ENCODE assay signal across 23 cellular contexts in the genomic region with DNA sequence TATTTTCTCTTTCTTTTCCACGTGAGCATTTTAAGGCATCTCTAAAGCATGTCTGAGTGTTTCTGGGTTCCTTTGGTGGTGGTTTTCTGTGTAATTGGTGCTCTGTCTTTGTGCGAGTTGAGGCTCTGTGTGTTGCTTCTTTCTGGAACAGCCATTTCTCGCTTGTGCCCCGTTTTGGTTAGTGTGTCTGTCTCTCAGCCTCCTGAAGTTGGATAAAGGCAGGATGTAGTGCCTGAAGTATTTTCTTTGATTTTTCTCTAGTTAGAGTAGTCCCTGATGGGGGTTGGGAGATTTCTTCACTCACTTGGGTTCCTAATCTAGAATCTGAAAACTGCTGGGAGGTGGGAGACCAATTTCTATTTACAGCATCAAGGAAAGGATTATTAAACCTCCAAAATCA.
DNase-seq lines count a peak whose midpoint lies in the region; ATAC-seq, FAIRE-seq and TF ChIP-seq lines count a peak whose summit lies in the region.
"Had no signal": no experiment of that assay in that cellular context is flagged by ENCODE, and none has a peak within 500 bp of the region (broad histone marks: within the 10 kb centered on the region; RNA-seq: fewer than 3 reads in every experiment).

No MANE protein-coding gene starts in this region.

- POLR2A ChIA-PET in H1 (lab: Charles Lee; ENCODE audit: partially characterized antibody): interaction anchor here (0.6 to 2.4 kb wide), 2 partner anchors 10 to 29 kb away, joined by 3 to 15 read pairs; no protein-coding TSS in a partner anchor

- no peak overlapping the region for H3K14ac ChIP-seq in H1 (ENCODE audit: insufficient read length)

- no peaks in the 10 kb centered on the region for H3K79me2 ChIP-seq in H1 (ENCODE audit: control insufficient read depth in 1 of 2, insufficient read depth in 2 of 2, low read length in 2 of 2)

- CTCF ChIA-PET in H1 (lab: Charles Lee; ENCODE audit: partially characterized antibody): no interaction called here

- H2BK5ac ChIP-seq in H1 (ENCODE audit: low read depth, low read length): no peak overlapping the region

- FAIRE-seq in H1 (lab: Jason Lieb, UNC) (no peak), RCC 7860 (lab: Jason Lieb, UNC) (no peak)
- FAIRE-seq: pancreas, TTC549 had no signal

- 0 out of 2 replicates have a peak overlapping the region, but pooled peaks have one; percentile 26 for H2AFZ ChIP-seq in H1 (ENCODE audit: low read length)

- H4K8ac ChIP-seq in H1 (ENCODE audit: extremely low read depth, insufficient read depth, low read length): no peak overlapping the region

- H3K27ac Mint-ChIP-seq in nephron: peak overlapping the region; percentile 52 to 91 (median 76)
- H3K27ac Mint-ChIP-seq: activated CD4-positive, alpha-beta T cell treated with anti-CD3 and anti-CD28 coated beads, Interleukin-2, amount 10 ng/mL, durations not matched to agents 7 days and 5 days; IgD-negative memory B cell had no signal

- no peak overlapping the region for H4K91ac ChIP-seq in H1 (replicated peaks; ENCODE audit: insufficient read length, low read length)

- H3K4me3 ChIP-seq in left ventricle myocardium inferior (peak overlapping the region; percentile 53), H1 (ENCODE audit: extremely low read depth in 1 of 4, insufficient read depth in 2 of 4, low read depth in 3 of 4, low read length in 4 of 4) (peak overlapping the region in 1 of 4 experiments; percentile 43; a peak in 1 of 8 replicates)
- H3K4me3 ChIP-seq: pancreas had no signal

- TF ChIP-seq POLR2A in H1 (IDR thresholded peaks at IDR 0.05; ENCODE audit: control extremely low read depth in 1 of 2, low read depth in 2 of 2, low read length in 2 of 2): no peak

- H3K27me3 ChIP-seq in left ventricle myocardium inferior (ENCODE audit: low read depth) (no peaks in the 10 kb centered on the region), H1 (replicated peaks in 1 of 4; ENCODE audit: control insufficient read depth in 3 of 4, extremely low read depth in 1 of 4, insufficient read depth in 3 of 4, low read length in 3 of 4) (no peaks in the 10 kb centered on the region; a peak in 1 of 7 replicates)
- H3K27me3 ChIP-seq: esophagus muscularis mucosa, pancreas, sigmoid colon, upper lobe of left lung had no signal

- peaks cover 14% of the 10 kb centered on the region for H3K4me1 ChIP-seq in left ventricle myocardium inferior
- H3K4me1 ChIP-seq in H1 (replicated peaks in 1 of 4; ENCODE audit: control insufficient read depth in 3 of 4, insufficient read depth in 4 of 4, low read length in 3 of 4): peaks cover 9 to 30% (median 21%) of the 10 kb centered on the region in 4 experiments
- H3K4me1 ChIP-seq: pancreas, upper lobe of left lung had no signal

- peaks cover 16% of the 10 kb centered on the region for H3K4me1 Mint-ChIP-seq in nephron
- H3K4me1 Mint-ChIP-seq: IgD-negative memory B cell had no signal

- H3K4me2 ChIP-seq in H1 (ENCODE audit: insufficient read depth in 1 of 2, low read depth in 2 of 2, low read length in 2 of 2): peak overlapping the region in 1 of 2 experiments; percentile 80; a peak in 2 of 4 replicates

- H3K23ac ChIP-seq in H1 (ENCODE audit: insufficient read length): no peak overlapping the region

- TF ChIP-seq CTCF in left ventricle myocardium inferior (IDR thresholded peaks at IDR 0.05; ENCODE audit: borderline replicate concordance) (no peak), H1 (IDR thresholded peaks at IDR 0.05; ENCODE audit: control extremely low read depth in 1 of 3, insufficient read depth in 1 of 3, low read depth in 1 of 3, low read length in 3 of 3) (no peak), nephron (IDR thresholded peaks at IDR 0.05; ENCODE audit: unreplicated experiment in 3 of 3) (no peak)

- no peaks in the 10 kb centered on the region for H3K36me3 Mint-ChIP-seq in nephron (ENCODE audit: low read depth)

- H2BK15ac ChIP-seq in H1 (ENCODE audit: low read length): no peak overlapping the region

- peak overlapping the region; percentile 4 to 55 (median 44) for H3K4me3 Mint-ChIP-seq in nephron
- H3K4me3 Mint-ChIP-seq: activated CD4-positive, alpha-beta T cell treated with anti-CD3 and anti-CD28 coated beads, Interleukin-2, amount 10 ng/mL, durations not matched to agents 7 days and 5 days; IgD-negative memory B cell had no signal

- H2BK120ac ChIP-seq in H1 (replicated peaks; ENCODE audit: low read depth, low read length): no peak overlapping the region

- WGBS in H1 (ENCODE audit: extremely low coverage in 1 of 2, insufficient coverage in 1 of 2, insufficient read length in 1 of 2, insufficient replicate concordance in 2 of 2, low coverage in 1 of 2, low lambda C conversion rate in 2 of 2, missing lambda C conversion rate in 1 of 2), 2 experiments: 55% methylated on average over 4 of the region's 4 CpGs; no CpG with 5 or more reads in 1 of the 2 experiments

- TF ChIP-seq RAD21 in H1 (IDR thresholded peaks at IDR 0.05 in 1 of 2, conservative IDR thresholded peaks at IDR 0.05 in 1 of 2; ENCODE audit: low read depth in 2 of 2, low read length in 2 of 2): no peak

- no peak overlapping the region for H3K4ac ChIP-seq in H1 (replicated peaks; ENCODE audit: insufficient read length, low read depth, low read length)

- intact Hi-C loops in left ventricle myocardium inferior (cut with micrococcal nuclease): no loop called here
- intact Hi-C loops in left cardiac atrium (cut with DNase I): no loop called here

- no peaks in the 10 kb centered on the region for H3K9me3 Mint-ChIP-seq in nephron
- H3K9me3 Mint-ChIP-seq: activated CD4-positive, alpha-beta T cell treated with anti-CD3 and anti-CD28 coated beads, Interleukin-2, amount 10 ng/mL, durations not matched to agents 7 days and 5 days; IgD-negative memory B cell had no signal

- H3K79me1 ChIP-seq in H1 (ENCODE audit: low read depth, low read length): no peaks in the 10 kb centered on the region

- H4K20me1 ChIP-seq in H1 (replicated peaks in 1 of 2; ENCODE audit: control insufficient read depth in 1 of 2, insufficient read depth in 2 of 2, low read length in 2 of 2): no peaks in the 10 kb centered on the region

- no peak overlapping the region for H2AK5ac ChIP-seq in H1 (ENCODE audit: low read depth, low read length)

- H3K23me2 ChIP-seq in H1 (ENCODE audit: low read depth, low read length): no peaks in the 10 kb centered on the region; the same call in 1 of the 2 replicates

- peak overlapping the region in 1 of 4 experiments; percentile 13; a peak in 1 of 7 replicates for H3K9ac ChIP-seq in H1 (replicated peaks in 1 of 4; ENCODE audit: extremely low read depth in 1 of 4, low read depth in 3 of 4, low read length in 3 of 4)

- 0 out of 2 replicates have a peak overlapping the region, but pooled peaks have one; percentile 6 for H2BK20ac ChIP-seq in H1 (ENCODE audit: low read length)

- no peak overlapping the region for H3K56ac ChIP-seq in H1 (replicated peaks; ENCODE audit: insufficient read length, low read depth, low read length)

- peaks cover 9% of the 10 kb centered on the region for H3K27me3 Mint-ChIP-seq in nephron (ENCODE audit: low read depth)
- H3K27me3 Mint-ChIP-seq: activated CD4-positive, alpha-beta T cell treated with anti-CD3 and anti-CD28 coated beads, Interleukin-2, amount 10 ng/mL, durations not matched to agents 7 days and 5 days; IgD-negative memory B cell had no signal

- H3K27ac ChIP-seq in left ventricle myocardium inferior (replicated peaks): no peak overlapping the region
- H3K27ac ChIP-seq in H1 (ENCODE audit: low read depth, low read length): no peak overlapping the region
- H3K27ac ChIP-seq: esophagus muscularis mucosa, pancreas, upper lobe of left lung had no signal

- ATAC-seq in left cardiac atrium: no peak

- H3K18ac ChIP-seq in H1 (ENCODE audit: extremely low read depth, low read length): no peak overlapping the region; the same call in 1 of the 2 replicates

- H3K9me3 ChIP-seq in left ventricle myocardium inferior (replicated peaks) (no peaks in the 10 kb centered on the region), H1 (ENCODE audit: insufficient read depth in 2 of 2, low read depth in 1 of 2, low read length in 1 of 2) (no peaks in the 10 kb centered on the region)
- H3K9me3 ChIP-seq: esophagus muscularis mucosa, pancreas, sigmoid colon, upper lobe of left lung had no signal

- no peak overlapping the region for H2BK12ac ChIP-seq in H1 (ENCODE audit: low read depth, low read length)

- no peaks in the 10 kb centered on the region for H3K36me3 ChIP-seq in left ventricle myocardium inferior
- H3K36me3 ChIP-seq in H1 (ENCODE audit: control insufficient read depth in 2 of 4, insufficient read depth in 4 of 4, low read length in 3 of 4): no peaks in the 10 kb centered on the region
- H3K36me3 ChIP-seq: esophagus muscularis mucosa, pancreas, sigmoid colon, upper lobe of left lung had no signal

- no peak for TF ChIP-seq EP300 in H1 (IDR thresholded peaks at IDR 0.05; ENCODE audit: borderline replicate concordance in 1 of 2, low read depth in 2 of 2, low read length in 2 of 2)

- no peak for DNase-seq in left ventricle myocardium inferior
- DNase-seq in left cardiac atrium: no peak
- DNase-seq in H1 (ENCODE audit: low read depth in 1 of 2, low spot score in 2 of 2): no peak
- no peak for DNase-seq in NCI-H1417 treated with DMSO at 0.1 percent for 48 hours (lab: John Stamatoyannopoulos, UW)
- DNase-seq in RCC 7860 (ENCODE audit: low spot score): no peak
- no peak for DNase-seq in NAMALWA (ENCODE audit: low spot score)
- DNase-seq in stimulated activated CD4-positive, alpha-beta T cell treated with anti-CD3 and anti-CD28 coated beads, Interleukin-4, amount 100 ng/mL, for 1 hour: no peak
- DNase-seq: 8988T; activated CD4-positive, alpha-beta T cell treated with anti-CD3 and anti-CD28 coated beads, Interleukin-2, amount 10 ng/mL, durations not matched to agents 7 days and 5 days; activated CD8-positive, alpha-beta memory T cell treated with anti-CD3 and anti-CD28 coated beads, Interleukin-2, amount 50 U/mL, for 4 hours; Calu3; effector CD4-positive, alpha-beta T cell; HCEC 1CT; MV-4-11; NCI-H2029 treated with DMSO at 0.1 percent for 48 hours; pancreas; sigmoid colon; stimulated activated naive CD4-positive, alpha-beta T cell treated with Interleukin-2 at 50 U/mL for 16 hours; upper lobe of left lung had no signal

- H4K5ac ChIP-seq in H1 (ENCODE audit: insufficient read length, low read depth, low read length): no peak overlapping the region

TF ChIP-seq in H1, 55 proteins besides CTCF, POLR2A, EP300 and RAD21 (continues in another document):
- TF ChIP-seq SIX5 (IDR thresholded peaks at IDR 0.05; ENCODE audit: low read depth, low read length) (no peak), KDM5A (IDR thresholded peaks at IDR 0.05; ENCODE audit: low read length) (no peak), SP4 (IDR thresholded peaks at IDR 0.05; ENCODE audit: low read length) (no peak), KDM4A (IDR thresholded peaks at IDR 0.05; ENCODE audit: low read depth, low read length, severe bottlenecking) (no peak), RBBP5 (IDR thresholded peaks at IDR 0.05; ENCODE audit: borderline replicate concordance, low read depth, low read length) (no peak), CBX5 (IDR thresholded peaks at IDR 0.05; ENCODE audit: low read depth, low read length) (no peak), JUN (IDR thresholded peaks at IDR 0.05; ENCODE audit: low read depth, low read length) (no peak), CHD1 (IDR thresholded peaks at IDR 0.05; ENCODE audit: low read depth, low read length) (no peak)
